Comparison of ENCODE assay signal across 1 cellular context in genomic region chr20:47036091-47036880, GRCh38.
TF ChIP-seq lines count a peak whose summit lies in the region.

No MANE protein-coding gene starts in this region.

TF ChIP-seq in liver, 16 proteins besides CTCF, POLR2A, EP300 and RAD21 (continued from another document):
- TF ChIP-seq REST (IDR thresholded peaks at IDR 0.05), result peak; percentile 48
- TF ChIP-seq HNF4A (conservative IDR thresholded peaks at IDR 0.05), result peak; percentile 11 to 82
- no peak for TF ChIP-seq GABPA (IDR thresholded peaks at IDR 0.05 in 1 of 2, conservative IDR thresholded peaks at IDR 0.05 in 1 of 2)
- TF ChIP-seq FOXA1 (IDR thresholded peaks at IDR 0.05), result peak; percentile 84
TF ChIP-seq in liver: peak in this region for 8.
